Comparison of ENCODE assay signal across 23 cellular contexts in the genomic region with DNA sequence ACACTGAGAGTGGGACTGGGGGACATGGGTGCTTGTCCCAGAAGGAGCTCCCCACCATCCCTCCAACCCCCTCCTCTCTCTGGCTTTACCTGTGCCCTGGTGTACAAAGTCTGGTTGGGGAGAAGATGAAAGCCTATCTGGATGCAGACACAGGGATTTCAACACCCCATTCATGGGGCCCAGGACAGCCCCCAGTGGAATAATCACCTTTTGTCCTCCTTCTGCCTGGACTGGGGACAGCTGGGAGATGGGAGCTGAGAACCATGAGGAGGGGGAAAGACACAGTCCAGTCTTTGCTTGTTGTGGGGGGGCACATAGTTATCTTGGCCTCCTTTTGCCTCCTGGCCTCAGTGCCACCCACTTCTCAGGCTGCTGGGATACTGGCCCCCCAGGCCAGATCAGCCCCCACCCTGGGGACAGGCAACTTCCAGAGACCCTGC. TPM values are rescaled to one million over a fixed set of nuclear protein-coding genes. Genes with fewer than 3 reads are reported as not detected.
A peak's percentile ranks its signal among the peaks of the same experiment; 100 is the strongest.
DNase-seq lines count a peak whose midpoint lies in the region; ATAC-seq and TF ChIP-seq lines count a peak whose summit lies in the region.
"Had no signal": no experiment of that assay in that cellular context is flagged by ENCODE, and none has a peak within 500 bp of the region (broad histone marks: within the 10 kb centered on the region; RNA-seq: fewer than 3 reads in every experiment).

No MANE protein-coding gene starts in this region.

- H3F3A ChIP-seq in GM23338 (replicated peaks; ENCODE audit: low read depth) = peaks cover 3% of the 10 kb centered on the region; the same call in 1 of the 2 replicates

- H3K36me3 ChIP-seq in GM23338 (ENCODE audit: insufficient read depth) (no peaks in the 10 kb centered on the region), osteoblast (ENCODE audit: insufficient read depth, low read length) (no peaks in the 10 kb centered on the region)
- H3K36me3 ChIP-seq: BLaER1 treated with 17β-estradiol and CSF1 and Interleukin-3, amounts not matched to agents 10 nM and 100 nM; SJSA1 had no signal

- TF ChIP-seq CTCF in Calu3 (IDR thresholded peaks at IDR 0.05; ENCODE audit: unreplicated experiment) (no peak), GM23338 (conservative IDR thresholded peaks at IDR 0.05; ENCODE audit: low read depth in 2 of 2) (no peak), WTC11 (IDR thresholded peaks at IDR 0.05) (no peak), osteoblast (IDR thresholded peaks at IDR 0.05; ENCODE audit: extremely low read depth, low read depth, low read length) (no peak), GM13976 (IDR thresholded peaks at IDR 0.05; ENCODE audit: borderline replicate concordance, control extremely low read depth, extremely low read depth, insufficient read depth, missing control alignments) (no peak)

- H3K27ac ChIP-seq in GM23338 (ENCODE audit: low read depth) = no peak overlapping the region
- no peak overlapping the region for H3K27ac ChIP-seq in osteoblast (ENCODE audit: low read depth, low read length)
- H3K27ac ChIP-seq: A549; BLaER1 treated with 17β-estradiol and CSF1 and Interleukin-3, amounts not matched to agents 10 nM and 100 nM; PC-9; SJSA1 had no signal

- peaks cover 10% of the 10 kb centered on the region for H3K4me1 ChIP-seq in GM23338 (ENCODE audit: insufficient read depth)
- H3K4me1 ChIP-seq in osteoblast (ENCODE audit: insufficient read depth, low read length) = no peaks in the 10 kb centered on the region
- H3K4me1 ChIP-seq: SJSA1 had no signal

- no peaks in the 10 kb centered on the region for H3K9me2 ChIP-seq in GM23338 (ENCODE audit: insufficient read depth)

- H3K4me1 Mint-ChIP-seq in Calu3 (ENCODE audit: low read depth, unreplicated experiment) = no peaks in the 10 kb centered on the region
- peaks cover 23% of the 10 kb centered on the region for H3K4me1 Mint-ChIP-seq in GM23338
- H3K4me1 Mint-ChIP-seq in WTC11 = peaks cover 23% of the 10 kb centered on the region

- peak overlapping the region; percentile 50 for H3K27ac Mint-ChIP-seq in Calu3 (ENCODE audit: unreplicated experiment)
- H3K27ac Mint-ChIP-seq in GM23338 = no peak overlapping the region
- H3K27ac Mint-ChIP-seq in WTC11 = no peak overlapping the region
- H3K27ac Mint-ChIP-seq: CD4-positive, alpha-beta T cell had no signal

- no TSS peak for BruUV-seq in Calu3 (replicated peaks; lab: Mats Ljungman, UMichigan)

- H3K27me3 ChIP-seq in GM23338 (ENCODE audit: insufficient read depth) (no peaks in the 10 kb centered on the region), osteoblast (ENCODE audit: insufficient read depth, low read length) (no peaks in the 10 kb centered on the region)
- H3K27me3 ChIP-seq: BLaER1 treated with 17β-estradiol and CSF1 and Interleukin-3, amounts not matched to agents 10 nM and 100 nM; SJSA1 had no signal

- H3K4me3 Mint-ChIP-seq in Calu3 (ENCODE audit: low read depth, unreplicated experiment) = no peak overlapping the region
- H3K4me3 Mint-ChIP-seq in GM23338 = peak overlapping the region; percentile 70; the same call in 1 of the 3 replicates
- H3K4me3 Mint-ChIP-seq in WTC11 = peak overlapping the region; percentile 79
- H3K4me3 Mint-ChIP-seq: CD4-positive, alpha-beta T cell had no signal

- H2AFZ ChIP-seq in GM23338 (no peak overlapping the region), osteoblast (ENCODE audit: low read length) (no peak overlapping the region)
- H2AFZ ChIP-seq: PC-9 had no signal

- POLR2A ChIA-PET in WTC11 (lab: Charles Lee) = interaction anchor here (1.3 to 1.5 kb wide), 3 partner anchors 12 to 90 kb away, joined by 3 to 6 read pairs (median 4); no protein-coding TSS in a partner anchor

- H3K9me3 Mint-ChIP-seq in Calu3 (ENCODE audit: low read depth, unreplicated experiment) = no peaks in the 10 kb centered on the region
- no peaks in the 10 kb centered on the region for H3K9me3 Mint-ChIP-seq in GM23338
- no peaks in the 10 kb centered on the region for H3K9me3 Mint-ChIP-seq in WTC11
- H3K9me3 Mint-ChIP-seq: CD4-positive, alpha-beta T cell had no signal

- no peaks in the 10 kb centered on the region for H3K27me3 Mint-ChIP-seq in Calu3 (ENCODE audit: unreplicated experiment)
- peaks cover 7% of the 10 kb centered on the region for H3K27me3 Mint-ChIP-seq in GM23338 (ENCODE audit: insufficient read depth, low read depth, poor library complexity)
- H3K27me3 Mint-ChIP-seq in WTC11 (ENCODE audit: low read depth) = no peaks in the 10 kb centered on the region
- H3K27me3 Mint-ChIP-seq: CD4-positive, alpha-beta T cell had no signal

- H3K4me3 ChIP-seq in GM23338 (no peak overlapping the region), osteoblast (ENCODE audit: insufficient read depth, low read length) (no peak overlapping the region)
- H3K4me3 ChIP-seq: A549; BLaER1 treated with 17β-estradiol and CSF1 and Interleukin-3, amounts not matched to agents 10 nM and 100 nM; GM12878; K562; PC-9; SJSA1 had no signal

- CTCF ChIA-PET in Calu3 (lab: Charles Lee) = no interaction called here
- CTCF ChIA-PET in WTC11 (lab: Charles Lee) = interaction anchor here (1.9 kb wide), 1 partner anchor 16 kb away, joined by 5 read pairs; no protein-coding TSS in a partner anchor

- intact Hi-C loops in Calu3 (cut with micrococcal nuclease; ENCODE audit: unreplicated experiment) = no loop called here

- H4K20me1 ChIP-seq in GM23338 (replicated peaks; ENCODE audit: insufficient read depth) (no peaks in the 10 kb centered on the region), osteoblast (ENCODE audit: insufficient read depth, low read length) (no peaks in the 10 kb centered on the region)
- H4K20me1 ChIP-seq: BLaER1 treated with 17β-estradiol and CSF1 and Interleukin-3, amounts not matched to agents 10 nM and 100 nM had no signal

- H3K4me2 ChIP-seq in GM23338 (no peak overlapping the region), osteoblast (ENCODE audit: insufficient read depth, low read length) (no peak overlapping the region)
- H3K4me2 ChIP-seq: A549; BLaER1 treated with 17β-estradiol and CSF1 and Interleukin-3, amounts not matched to agents 10 nM and 100 nM; PC-9 had no signal

- no peaks in the 10 kb centered on the region for H3K9me3 ChIP-seq in osteoblast (ENCODE audit: low read depth, low read length)
- H3K9me3 ChIP-seq: A549; BLaER1 treated with 17β-estradiol and CSF1 and Interleukin-3, amounts not matched to agents 10 nM and 100 nM; SJSA1 had no signal

- H3K79me2 ChIP-seq in GM23338 (replicated peaks; ENCODE audit: insufficient read depth) (no peaks in the 10 kb centered on the region), osteoblast (ENCODE audit: insufficient read depth, low read length) (no peaks in the 10 kb centered on the region)

- in situ Hi-C loops in GM13976 (cut with MboI; ENCODE audit: low sequenced_read_pairs, unreplicated experiment) = no loop called here

- H3K36me3 Mint-ChIP-seq in Calu3 (ENCODE audit: insufficient read depth, unreplicated experiment) = no peaks in the 10 kb centered on the region
- H3K36me3 Mint-ChIP-seq in GM23338 (ENCODE audit: low read depth) = no peaks in the 10 kb centered on the region; the same call in 2 of the 3 replicates
- no peaks in the 10 kb centered on the region for H3K36me3 Mint-ChIP-seq in WTC11

- ATAC-seq in GM23338 = no peak
- no peak for ATAC-seq in WTC11
- ATAC-seq: A549, GM12878, K562 had no signal

- DNase-seq in Calu3 (no peak), GM23338 (ENCODE audit: low spot score) (no peak), WTC11 (ENCODE audit: low spot score) (no peak), osteoblast (ENCODE audit: insufficient read length, low spot score, missing footprints) (peak; percentile 52), GM13976 (ENCODE audit: low spot score) (no peak), DMS114 treated with DMSO at 0.1 percent for 48 hours (lab: John Stamatoyannopoulos, UW; ENCODE audit: unreplicated experiment) (no peak)
- DNase-seq in activated CD4-positive, CD25-positive, alpha-beta regulatory T cell treated with anti-CD3 and anti-CD28 coated beads, Interleukin-2, amount 50 U/mL, for 72 hours = no peak
- DNase-seq: AML-193; CD4-positive, alpha-beta T cell; GDM1; Kasumi-1; NCI-H1092 treated with DMSO at 0.1 percent for 48 hours; NCI-H1436; NCI-H187; NCI-H748 treated with DMSO at 0.1 percent for 48 hours; NK-92 treated with Interleukin-12 subunit alpha and Interleukin-12 subunit beta, amount 100 ng/mL, for 24 hours; PC-9; Right ventricle myocardium superior had no signal

TF ChIP-seq in GM23338, 12 proteins besides CTCF, POLR2A, EP300 and RAD21 (continues in another document):
- no peak for TF ChIP-seq NANOG (IDR thresholded peaks at IDR 0.05; ENCODE audit: borderline replicate concordance)
- no peak for TF ChIP-seq EZH2phosphoT487 (IDR thresholded peaks at IDR 0.05; ENCODE audit: unreplicated experiment)
- TF ChIP-seq CREB1 (CRISPR knock-in tag; IDR thresholded peaks at IDR 0.05; ENCODE audit: low read depth) = no peak

TF ChIP-seq in WTC11, 78 proteins besides CTCF, POLR2A, EP300 and RAD21 (continues in another document):
- TF ChIP-seq IRF2 (CRISPR knock-in tag; IDR thresholded peaks at IDR 0.05; ENCODE audit: borderline replicate concordance, low read depth) (no peak), RORB (CRISPR knock-in tag; IDR thresholded peaks at IDR 0.05) (no peak), TP53 (CRISPR knock-in tag; IDR thresholded peaks at IDR 0.05) (no peak), NR3C1 (CRISPR knock-in tag; conservative IDR thresholded peaks at IDR 0.05; ENCODE audit: low read depth) (no peak), SP1 (CRISPR knock-in tag; conservative IDR thresholded peaks at IDR 0.05) (no peak), ZNF671 (CRISPR knock-in tag; IDR thresholded peaks at IDR 0.05) (no peak), NR1H2 (CRISPR knock-in tag; IDR thresholded peaks at IDR 0.05) (no peak), PRRX2 (CRISPR knock-in tag; IDR thresholded peaks at IDR 0.05) (no peak), SOX15 (CRISPR knock-in tag; IDR thresholded peaks at IDR 0.05) (no peak)

RNA-seq across cellular contexts. Expression of a gene that starts 1.4 kb away (rescaled TPM):
- 0.51 TPM in 1 of 2 replicates, not detected in the other for total RNA-seq in Calu3 (2022)
- 11.4 and 12.7 TPM in 2 replicates for total RNA-seq in GM23338 (2014; rRNA removed; shearing (Covaris generic))
- 4.9 and 9.7 TPM in 2 replicates for polyA plus RNA-seq in GM23338 (2016; fragmentation: Nextera tagmentation; extraction: Ambion mirVana)
- 18.1 to 27.9 TPM (median 24.4 TPM) in 3 replicates for total RNA-seq in WTC11 (2021)
- 0.88 and 1.1 TPM in 2 replicates for total RNA-seq in osteoblast
- total RNA-seq: CD4-positive, alpha-beta T cell had no signal

RNA-seq across cellular contexts. Expression of a gene that starts 16.6 kb away (rescaled TPM):
- 5.4 and 9.4 TPM in 2 replicates for total RNA-seq in Calu3 (2022)
- 4.3 and 5.1 TPM in 2 replicates for total RNA-seq in GM23338 (2014; rRNA removed; shearing (Covaris generic))
- polyA plus RNA-seq in GM23338 (2016; fragmentation: Nextera tagmentation; extraction: Ambion mirVana) = 9.6 and 15.2 TPM in 2 replicates
- 1.8 to 9.3 TPM (median 3.3 TPM) in 3 replicates for total RNA-seq in WTC11 (2021)
- total RNA-seq in osteoblast = 3.5 and 6.2 TPM in 2 replicates
- total RNA-seq: Right ventricle myocardium superior had no signal

RNA-seq across cellular contexts. Expression of a gene that starts 49.4 kb away (rescaled TPM):
- total RNA-seq in Calu3 (2022) (113 and 122 TPM in 2 replicates), WTC11 (2021) (192 to 201 TPM (median 200 TPM) in 3 replicates), osteoblast (99.9 and 121 TPM in 2 replicates)
- total RNA-seq in GM23338 (2014; rRNA removed; shearing (Covaris generic)) = 179 and 180 TPM in 2 replicates
- polyA plus RNA-seq in GM23338 (2016; fragmentation: Nextera tagmentation; extraction: Ambion mirVana) = 82.2 and 97.0 TPM in 2 replicates

RNA-seq across cellular contexts. Expression of a gene that starts 53.4 kb away (rescaled TPM):
- total RNA-seq in Calu3 (2022) (43.6 and 51.7 TPM in 2 replicates), WTC11 (2021) (60.9 to 79.2 TPM (median 62.1 TPM) in 3 replicates), osteoblast (11.5 and 14.5 TPM in 2 replicates)
- 72.8 and 77.9 TPM in 2 replicates for total RNA-seq in GM23338 (2014; rRNA removed; shearing (Covaris generic))
- 29.7 and 36.1 TPM in 2 replicates for polyA plus RNA-seq in GM23338 (2016; fragmentation: Nextera tagmentation; extraction: Ambion mirVana)
